Comparison of ENCODE assay signal across 24 cellular contexts in genomic region chr12:111222520-111222919, GRCh38.
"Had no signal": no experiment of that assay in that cellular context is flagged by ENCODE, and none has a peak within 500 bp of the region (broad histone marks: within the 10 kb centered on the region; RNA-seq: fewer than 3 reads in every experiment).

No MANE protein-coding gene starts in this region.

- ATAC-seq: foreskin keratinocyte; gastroesophageal sphincter; heart left ventricle; left lobe of liver; naive thymus-derived CD4-positive, alpha-beta T cell; right lobe of liver; stimulated activated naive B cell treated with anti-CD40 and anti-IgM and Interleukin-4, amounts not matched to agents 10 μg/mL and 1 μg/mL and 100 μg/mL, for 72 hours had no signal

- H3K4me3 Mint-ChIP-seq: naive thymus-derived CD4-positive, alpha-beta T cell; nephron; neural progenitor cell; stimulated activated naive B cell treated with anti-CD40 and anti-IgM and Interleukin-4, amounts not matched to agents 10 μg/mL and 1 μg/mL and 100 μg/mL, for 72 hours had no signal

- H3K27me3 Mint-ChIP-seq: progenitor cell of endocrine pancreas had no signal

- H3K9me3 Mint-ChIP-seq: naive thymus-derived CD4-positive, alpha-beta T cell; nephron; stimulated activated naive B cell treated with anti-CD40 and anti-IgM and Interleukin-4, amounts not matched to agents 10 μg/mL and 1 μg/mL and 100 μg/mL, for 72 hours had no signal

- H3K36me3 ChIP-seq: esophagus muscularis mucosa, gastroesophageal sphincter, heart left ventricle, neural progenitor cell, stomach, thyroid gland had no signal

- H3K27ac ChIP-seq: coronary artery, esophagus muscularis mucosa, foreskin keratinocyte, gastroesophageal sphincter, heart left ventricle, hepatocyte, neural progenitor cell, parathyroid adenoma, right lobe of liver, stomach, thyroid gland had no signal

- H3K4me1 ChIP-seq: esophagus muscularis mucosa, foreskin keratinocyte, gastroesophageal sphincter, heart left ventricle, parathyroid adenoma, right lobe of liver, stomach, thyroid gland had no signal

- H3K36me3 Mint-ChIP-seq: naive thymus-derived CD4-positive, alpha-beta T cell; neural progenitor cell; stimulated activated naive B cell treated with anti-CD40 and anti-IgM and Interleukin-4, amounts not matched to agents 10 μg/mL and 1 μg/mL and 100 μg/mL, for 72 hours had no signal

- DNase-seq: dermis blood vessel endothelial cell; effector memory CD4-positive, alpha-beta T cell; foreskin keratinocyte; heart left ventricle; kidney; mesendoderm; midbrain; naive thymus-derived CD4-positive, alpha-beta T cell; right lobe of liver; stimulated activated CD4-positive, alpha-beta T cell treated with anti-CD3 and anti-CD28 coated beads, Interleukin-2, amount 100 ng/mL, for 24 hours; stimulated activated CD4-positive, alpha-beta T cell treated with anti-CD3 and anti-CD28 coated beads, Interleukin-4, amount 100 ng/mL, for 24 hours; stimulated activated naive B cell treated with anti-CD40 and anti-IgM and Interleukin-4, amounts not matched to agents 10 μg/mL and 1 μg/mL and 100 μg/mL, for 72 hours; stomach; trophoblast cell had no signal

- H3K27ac Mint-ChIP-seq: naive thymus-derived CD4-positive, alpha-beta T cell; nephron; progenitor cell of endocrine pancreas; stimulated activated naive B cell treated with anti-CD40 and anti-IgM and Interleukin-4, amounts not matched to agents 10 μg/mL and 1 μg/mL and 100 μg/mL, for 72 hours had no signal

- H3K9me3 ChIP-seq: esophagus muscularis mucosa, gastroesophageal sphincter, heart left ventricle, right lobe of liver, stomach, thyroid gland had no signal

- H3K4me1 Mint-ChIP-seq: nephron; stimulated activated naive B cell treated with anti-CD40 and anti-IgM and Interleukin-4, amounts not matched to agents 10 μg/mL and 1 μg/mL and 100 μg/mL, for 72 hours had no signal

- H3K4me3 ChIP-seq: coronary artery, esophagus muscularis mucosa, gastroesophageal sphincter, heart left ventricle, hepatocyte, neural progenitor cell, right lobe of liver, stomach, thyroid gland had no signal
